In the genomic region with DNA sequence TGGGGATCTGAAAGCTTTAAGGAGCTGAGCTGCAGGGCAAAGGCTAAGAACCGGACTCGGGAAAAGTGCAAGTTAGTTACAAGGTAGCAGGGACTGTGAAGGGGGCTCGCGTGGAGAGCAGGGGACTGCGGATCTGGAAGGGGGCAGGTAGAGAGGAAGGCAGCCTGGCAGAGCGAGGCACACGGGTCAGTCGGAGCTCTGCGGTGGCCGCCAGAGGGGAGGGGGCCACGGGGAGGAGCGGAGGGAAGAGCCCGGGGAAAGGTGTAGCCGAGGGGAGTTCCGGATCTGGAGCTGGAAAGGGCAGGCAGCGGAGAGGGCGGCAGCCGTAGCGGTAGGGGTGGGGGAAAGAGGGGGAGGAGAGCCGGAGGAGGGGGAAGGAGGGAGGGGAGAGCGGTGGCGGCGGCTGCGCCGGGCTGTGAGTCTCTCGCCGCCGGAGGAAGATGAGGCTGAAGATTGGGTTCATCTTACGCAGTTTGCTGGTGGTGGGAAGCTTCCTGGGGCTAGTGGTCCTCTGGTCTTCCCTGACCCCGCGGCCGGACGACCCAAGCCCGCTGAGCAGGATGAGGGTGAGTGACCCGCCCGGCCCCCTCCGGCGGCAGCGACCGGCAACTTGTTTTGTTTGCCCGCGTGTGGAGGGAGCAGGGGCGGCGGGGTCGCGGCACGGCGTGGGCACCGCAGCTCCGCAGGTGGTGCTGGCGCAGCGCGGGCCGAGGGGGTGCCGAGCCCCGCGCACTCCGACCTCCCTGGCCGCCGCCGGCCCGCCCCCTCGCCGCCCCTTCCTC, we compare ENCODE assay signal across 8 cellular contexts. TPM values are rescaled to one million over a fixed set of nuclear protein-coding genes. Genes with fewer than 3 reads are reported as not detected.
DNase-seq lines count a peak whose midpoint lies in the region; ATAC-seq and TF ChIP-seq lines count a peak whose summit lies in the region.

A gene with protein sequence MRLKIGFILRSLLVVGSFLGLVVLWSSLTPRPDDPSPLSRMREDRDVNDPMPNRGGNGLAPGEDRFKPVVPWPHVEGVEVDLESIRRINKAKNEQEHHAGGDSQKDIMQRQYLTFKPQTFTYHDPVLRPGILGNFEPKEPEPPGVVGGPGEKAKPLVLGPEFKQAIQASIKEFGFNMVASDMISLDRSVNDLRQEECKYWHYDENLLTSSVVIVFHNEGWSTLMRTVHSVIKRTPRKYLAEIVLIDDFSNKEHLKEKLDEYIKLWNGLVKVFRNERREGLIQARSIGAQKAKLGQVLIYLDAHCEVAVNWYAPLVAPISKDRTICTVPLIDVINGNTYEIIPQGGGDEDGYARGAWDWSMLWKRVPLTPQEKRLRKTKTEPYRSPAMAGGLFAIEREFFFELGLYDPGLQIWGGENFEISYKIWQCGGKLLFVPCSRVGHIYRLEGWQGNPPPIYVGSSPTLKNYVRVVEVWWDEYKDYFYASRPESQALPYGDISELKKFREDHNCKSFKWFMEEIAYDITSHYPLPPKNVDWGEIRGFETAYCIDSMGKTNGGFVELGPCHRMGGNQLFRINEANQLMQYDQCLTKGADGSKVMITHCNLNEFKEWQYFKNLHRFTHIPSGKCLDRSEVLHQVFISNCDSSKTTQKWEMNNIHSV (plus strand): TSS at position 416 of the 782 bp plus-strand sequence. CDS start 25 bp downstream, at position 441.

- ATAC-seq in GM21825 (IDR thresholded peaks at IDR 0.05; ENCODE audit: unreplicated experiment) (peak; percentile 32), foreskin keratinocyte (peak; percentile 65)

- no peaks in the 10 kb centered on the region for H3K36me3 ChIP-seq in neuron (ENCODE audit: insufficient read depth, low read length)
- H3K36me3 ChIP-seq in suprapubic skin, result no peaks in the 10 kb centered on the region

- peak within 1 kb of the TSS; percentile 64 for H3K4me3 ChIP-seq in neuron (ENCODE audit: low read length)
- peak within 1 kb of the TSS; percentile 94 for H3K4me3 ChIP-seq in suprapubic skin

- peak within 1 kb of the TSS; percentile 92 for H2AFZ ChIP-seq in neuron (ENCODE audit: low read depth, low read length)

- TF ChIP-seq POLR2A in suprapubic skin (IDR thresholded peaks at IDR 0.05), result no peak

- DNase-seq in Daoy (ENCODE audit: low read depth) (peak; percentile 78), LHCN-M2 (ENCODE audit: low read depth) (peak; percentile 70), SIG-M5 (lab: John Stamatoyannopoulos, UW) (peak; percentile 5), foreskin keratinocyte (peak; percentile 36 to 71), suprapubic skin (ENCODE audit: low spot score in 2 of 2) (peak; percentile 78 to 87)
- peak; percentile 86 for DNase-seq in activated effector memory CD4-positive, alpha-beta T cell treated with anti-CD3 and anti-CD28 coated beads, Interleukin-2, amount 50 U/mL, for 16 hours

- H3K9me3 ChIP-seq in neuron (ENCODE audit: low read length) (no peaks in the 10 kb centered on the region), suprapubic skin (no peaks in the 10 kb centered on the region)

- peaks cover 4% of the 10 kb centered on the region for H3K4me1 ChIP-seq in foreskin keratinocyte
- H3K4me1 ChIP-seq in neuron (ENCODE audit: insufficient read depth, low read length), result peaks cover 17% of the 10 kb centered on the region
- H3K4me1 ChIP-seq in suprapubic skin, result peaks cover 11% of the 10 kb centered on the region

- H3K27me3 ChIP-seq in foreskin keratinocyte (no peaks in the 10 kb centered on the region), neuron (ENCODE audit: insufficient read depth, low read length) (no peaks in the 10 kb centered on the region), suprapubic skin (no peaks in the 10 kb centered on the region)

- WGBS in suprapubic skin, result under 1% methylated on average over 28 of the region's 64 CpGs

- no peak for TF ChIP-seq EP300 in suprapubic skin (IDR thresholded peaks at IDR 0.05)

- TF ChIP-seq CTCF in foreskin keratinocyte (conservative IDR thresholded peaks at IDR 0.05), result no peak
- no peak for TF ChIP-seq CTCF in suprapubic skin (IDR thresholded peaks at IDR 0.05)

- H3K27ac ChIP-seq in foreskin keratinocyte (peak within 1 kb of the TSS; percentile 65), suprapubic skin (peak within 1 kb of the TSS; percentile 92)

RNA-seq across cellular contexts. Expression of the gene that starts here (rescaled TPM):
- 21.3 and 21.9 TPM in 2 replicates for total RNA-seq in Daoy (2014; rRNA removed; shearing (Covaris generic))
- total RNA-seq in LHCN-M2 (2014; rRNA removed) (94.9 and 119 TPM in 2 replicates), foreskin keratinocyte (19.9 and 21.0 TPM in 2 replicates), suprapubic skin (10 to 100 TPM in 2 of 4 donors, 1 to 10 TPM in 2; 7.9 to 13.4 (median 9.5) TPM)
- polyA plus RNA-seq in LHCN-M2 (2012), result 25.7 TPM
- 4.7 and 6.4 TPM in 2 replicates for polyA plus RNA-seq in foreskin keratinocyte

Comparison
In these comparisons a context has a peak if more than half of its experiments do, and no peak if none do; other contexts are left out.
1. Peak in every context shown above with its lines: DNase-seq, ATAC-seq, H3K4me3 ChIP-seq and H3K27ac ChIP-seq.
2. DNase-seq: peak in every context shown above with its lines; median percentile 86 in activated effector memory CD4-positive, alpha-beta T cell treated with anti-CD3 and anti-CD28 coated beads, Interleukin-2, amount 50 U/mL, for 16 hours; 82 in suprapubic skin; 78 in Daoy; 70 in LHCN-M2; 54 in foreskin keratinocyte; 5 in SIG-M5.